ENCODE assay signal across 1 cellular context in genomic region chr10:17710181-17710580, GRCh38.
TF ChIP-seq lines count a peak whose summit lies in the region.

No MANE protein-coding gene starts in this region.

TF ChIP-seq in HEK293, 187 proteins besides CTCF, POLR2A, EP300 and RAD21 (continued from another document):
- no peak for TF ChIP-seq ZBTB10 (tag by site-specific recombination; IDR thresholded peaks at IDR 0.05)
- TF ChIP-seq PATZ1 (tag by site-specific recombination; IDR thresholded peaks at IDR 0.05) = no peak
- no peak for TF ChIP-seq ZNF776 (tag by site-specific recombination; IDR thresholded peaks at IDR 0.05; ENCODE audit: borderline replicate concordance)
- no peak for TF ChIP-seq ZNF398 (tag by site-specific recombination; IDR thresholded peaks at IDR 0.05)
- no peak for TF ChIP-seq ZNF473 (tag by site-specific recombination; IDR thresholded peaks at IDR 0.05)
- no peak for TF ChIP-seq ZNF530 (tag by site-specific recombination; IDR thresholded peaks at IDR 0.05; ENCODE audit: low read depth)
- TF ChIP-seq SCRT1 (tag by site-specific recombination; IDR thresholded peaks at IDR 0.05; ENCODE audit: borderline replicate concordance) = peak; percentile 64; the same call in 1 of the 2 replicates
- TF ChIP-seq SCRT2 (tag by site-specific recombination; IDR thresholded peaks at IDR 0.05) = peak; percentile 86
- TF ChIP-seq ZNF449 (tag by site-specific recombination; IDR thresholded peaks at IDR 0.05) = no peak
- TF ChIP-seq REPIN1 (tag by site-specific recombination; IDR thresholded peaks at IDR 0.05; ENCODE audit: low read depth) = no peak
- TF ChIP-seq GLI4 (tag by site-specific recombination; IDR thresholded peaks at IDR 0.05) = no peak
